In the genomic region with DNA sequence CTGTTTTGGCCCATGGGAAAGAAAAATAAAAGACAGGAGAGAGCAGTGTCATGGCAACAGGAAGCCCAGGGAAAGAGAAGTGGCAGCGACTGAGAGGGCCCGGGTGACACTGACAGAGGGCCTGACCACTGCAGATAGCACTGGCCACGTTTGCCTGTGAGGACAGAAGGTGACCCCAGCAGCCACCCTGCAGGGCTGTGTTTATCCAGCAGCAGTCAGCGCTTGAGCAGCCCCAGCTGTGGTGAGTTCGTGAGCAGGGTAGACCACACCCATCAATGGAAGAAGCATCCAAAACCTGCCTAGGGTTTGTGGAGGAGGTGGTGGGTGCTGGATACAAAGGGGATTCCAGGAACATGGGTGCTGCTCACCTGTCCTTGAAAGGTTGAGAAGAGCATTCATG, we compare ENCODE assay signal across 14 cellular contexts.
DNase-seq lines count a peak whose midpoint lies in the region; ATAC-seq lines count a peak whose summit lies in the region.
"Had no signal": no experiment of that assay in that cellular context is flagged by ENCODE, and none has a peak within 500 bp of the region (broad histone marks: within the 10 kb centered on the region; RNA-seq: fewer than 3 reads in every experiment).

No MANE protein-coding gene starts in this region.

- no peak overlapping the region for H3K27ac Mint-ChIP-seq in T-cell
- H3K27ac Mint-ChIP-seq: B cell; CD4-positive, alpha-beta T cell; CD8-positive, alpha-beta T cell had no signal

- no peaks in the 10 kb centered on the region for H3K27me3 Mint-ChIP-seq in T-cell
- H3K27me3 Mint-ChIP-seq: B cell; CD4-positive, alpha-beta T cell had no signal

- POLR2A ChIA-PET in T-cell (lab: Charles Lee): no interaction called here

- intact Hi-C loops in Right ventricle myocardium inferior (cut with DNase I) (no loop called here), Right ventricle myocardium superior (cut with DNase I) (no loop called here)

- CTCF ChIA-PET in T-cell (lab: Charles Lee): no interaction called here

- DNase-seq in NCI-H146 (lab: John Stamatoyannopoulos, UW): peak; percentile 32
- DNase-seq in NCI-H146 treated with DMSO at 0.1 percent for 48 hours (lab: John Stamatoyannopoulos, UW; ENCODE audit: unreplicated experiment): no peak
- DNase-seq in Right ventricle myocardium inferior (ENCODE audit: missing footprints): no peak
- no peak for DNase-seq in Right ventricle myocardium superior
- DNase-seq in T-cell: no peak
- DNase-seq: AML-193; Caco-2; Calu3; CD4-positive, alpha-beta T cell; CD8-positive, alpha-beta T cell; DMS79 treated with DMSO at 0.1 percent for 48 hours; GF-D8 had no signal

- ATAC-seq in Right ventricle myocardium inferior (peak; percentile 21), Right ventricle myocardium superior (ENCODE audit: poor library complexity) (no peak), T-cell (replicated peaks in 1 of 4) (no peak)
- ATAC-seq: A549; CD8-positive, alpha-beta T cell had no signal

- H3K4me3 Mint-ChIP-seq in T-cell: no peak overlapping the region
- H3K4me3 Mint-ChIP-seq: B cell; CD4-positive, alpha-beta T cell; CD8-positive, alpha-beta T cell had no signal

- H3K4me1 Mint-ChIP-seq in T-cell: no peaks in the 10 kb centered on the region
- H3K4me1 Mint-ChIP-seq: B cell had no signal

- peaks cover 0 to 14% (median 5%) of the 10 kb centered on the region in 3 donors for H3K9me3 Mint-ChIP-seq in T-cell

- H3K36me3 Mint-ChIP-seq in T-cell: no peaks in the 10 kb centered on the region
- H3K36me3 Mint-ChIP-seq: CD8-positive, alpha-beta T cell had no signal
